In the genomic region with DNA sequence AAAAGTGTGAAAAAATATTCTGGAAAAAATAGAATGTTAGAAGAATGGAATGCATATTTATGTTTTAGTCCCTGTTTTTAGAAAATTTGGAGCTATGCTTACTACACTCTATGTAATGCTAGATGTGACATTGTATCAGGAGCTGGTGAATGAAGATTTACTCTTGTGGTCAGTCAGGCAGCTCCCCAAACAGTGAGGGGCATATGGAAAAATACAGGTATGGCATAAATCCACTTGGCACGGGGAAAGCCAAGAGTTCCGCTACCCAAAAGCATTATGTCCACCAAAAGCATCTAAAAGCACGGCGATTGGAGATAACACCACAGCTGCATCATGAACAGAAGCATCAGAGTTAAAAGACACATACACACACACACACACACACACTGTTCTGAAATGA, we compare ENCODE assay signal across 9 cellular contexts.
"Had no signal": no experiment of that assay in that cellular context is flagged by ENCODE, and none has a peak within 500 bp of the region (broad histone marks: within the 10 kb centered on the region; RNA-seq: fewer than 3 reads in every experiment).

No MANE protein-coding gene starts in this region.

- H3K4me3 ChIP-seq: GM23338, K562 had no signal

- FAIRE-seq: H1, H54, HTR-8/SVneo, K562 had no signal

- ATAC-seq: GM23338, K562 had no signal

- DNase-seq: H9, HCEC 1CT, IMR-90, KG1 had no signal
